10 cellular contexts compared by ENCODE assay signal in the genomic region with DNA sequence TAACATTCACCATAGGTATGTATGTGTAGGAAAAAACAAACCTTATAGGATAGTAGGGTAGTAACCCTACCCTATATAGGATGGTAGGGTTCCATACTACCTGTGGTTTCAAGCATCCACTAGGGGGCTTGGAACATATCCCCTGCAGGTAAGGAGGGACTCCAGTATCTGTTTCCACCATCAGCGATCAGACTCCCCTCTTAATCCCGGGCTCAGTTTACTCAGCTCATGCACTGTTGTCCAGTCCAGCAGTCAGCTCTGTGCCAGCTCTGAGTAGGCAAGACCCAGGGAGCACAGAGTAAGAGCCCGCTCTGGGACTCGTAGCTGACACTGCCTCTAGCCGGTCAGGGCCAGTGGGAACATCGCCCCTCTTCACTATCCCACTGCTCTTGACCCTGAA.
DNase-seq lines count a peak whose midpoint lies in the region; TF ChIP-seq lines count a peak whose summit lies in the region.
"Had no signal": no experiment of that assay in that cellular context is flagged by ENCODE, and none has a peak within 500 bp of the region (broad histone marks: within the 10 kb centered on the region; RNA-seq: fewer than 3 reads in every experiment).

No MANE protein-coding gene starts in this region.

- no peak for TF ChIP-seq POLR2A in lower leg skin (IDR thresholded peaks at IDR 0.05)
- no peak for TF ChIP-seq POLR2A in testis (IDR thresholded peaks at IDR 0.05)

- no peaks in the 10 kb centered on the region for H4K20me1 ChIP-seq in Loucy (ENCODE audit: insufficient read depth, low read length, poor library complexity, severe bottlenecking)

- TF ChIP-seq CTCF in AG09309 (IDR thresholded peaks at IDR 0.05; ENCODE audit: control insufficient read depth, insufficient read depth, low read depth, low read length, missing control alignments) (peak; percentile 24), GM12865 (IDR thresholded peaks at IDR 0.05; ENCODE audit: insufficient read depth, low read depth, low read length, missing control alignments) (peak; percentile 47), Loucy (conservative IDR thresholded peaks at IDR 0.05; ENCODE audit: low read length) (peak; percentile 60), fibroblast of villous mesenchyme (IDR thresholded peaks at IDR 0.05; ENCODE audit: insufficient read depth, low read depth, low read length) (peak; percentile 22), lower leg skin (IDR thresholded peaks at IDR 0.05) (no peak), testis (IDR thresholded peaks at IDR 0.05) (no peak)

- H3K9me2 ChIP-seq in Loucy (replicated peaks; ENCODE audit: low read depth, low read length) = no peaks in the 10 kb centered on the region

- DNase-seq in AG09309 (ENCODE audit: low read depth) (no peak), GM12865 (ENCODE audit: low read depth) (peak; percentile 34), fibroblast of villous mesenchyme (ENCODE audit: low read depth) (no peak), lower leg skin (ENCODE audit: low spot score in 2 of 2) (no peak), testis (no peak), COLO668 (lab: John Stamatoyannopoulos, UW; ENCODE audit: unreplicated experiment) (no peak), superior temporal gyrus (ENCODE audit: extremely low spot score) (no peak)
- DNase-seq: activated gamma-delta T cell had no signal

- no peaks in the 10 kb centered on the region for H3F3A ChIP-seq in Loucy (ENCODE audit: low read depth)

- H3K4me3 ChIP-seq in AG09309 (ENCODE audit: control insufficient read depth, low read depth, low read length) (no peak overlapping the region), GM12865 (ENCODE audit: low read depth, low read length) (no peak overlapping the region), Loucy (ENCODE audit: low read length, poor library complexity, severe bottlenecking) (no peak overlapping the region), fibroblast of villous mesenchyme (ENCODE audit: low read depth, low read length) (no peak overlapping the region), lower leg skin (ENCODE audit: low read depth, poor library complexity, severe bottlenecking) (no peak overlapping the region), testis (no peak overlapping the region)

- no peaks in the 10 kb centered on the region for H3K4me1 ChIP-seq in Loucy (ENCODE audit: insufficient read depth, low read length, poor library complexity, severe bottlenecking)
- H3K4me1 ChIP-seq in testis = no peaks in the 10 kb centered on the region

- intact Hi-C loops in lower leg skin (cut with DNase I; ENCODE audit: low total_unique reads) (no loop called here), testis (cut with DNase I; ENCODE audit: low total_unique reads) (no loop called here)

- H3K79me2 ChIP-seq in Loucy (ENCODE audit: insufficient read depth, low read length) = no peaks in the 10 kb centered on the region

- H2AFZ ChIP-seq in Loucy (ENCODE audit: low read length) = no peak overlapping the region; the same call in 1 of the 2 replicates

- H3K36me3 ChIP-seq in Loucy (ENCODE audit: insufficient read depth, low read length) = no peaks in the 10 kb centered on the region
- no peaks in the 10 kb centered on the region for H3K36me3 ChIP-seq in testis (ENCODE audit: low read depth, missing control alignments)
- H3K36me3 ChIP-seq: neutrophil had no signal

- no peak overlapping the region for H3K9ac ChIP-seq in Loucy (ENCODE audit: low read depth, low read length, poor library complexity, severe bottlenecking)

- H3K9me3 ChIP-seq in Loucy (ENCODE audit: insufficient read depth, low read depth, low read length) (no peaks in the 10 kb centered on the region), testis (no peaks in the 10 kb centered on the region)
- H3K9me3 ChIP-seq: neutrophil had no signal

- H3K27ac ChIP-seq in testis = no peak overlapping the region
- H3K27ac ChIP-seq: neutrophil had no signal

- 62 to 73% methylated on average over 5 to 6 of the region's 6 CpGs for WGBS in lower leg skin, 2 donors
- 78 to 81% methylated on average over 6 of the region's 6 CpGs for WGBS in testis, 2 donors

- H3K4me2 ChIP-seq in Loucy (ENCODE audit: low read depth, low read length, poor library complexity, severe bottlenecking) = no peak overlapping the region

- H3K27me3 ChIP-seq in Loucy (ENCODE audit: insufficient read depth, low read length, poor library complexity, severe bottlenecking) (no peaks in the 10 kb centered on the region), testis (no peaks in the 10 kb centered on the region)
- H3K27me3 ChIP-seq: neutrophil had no signal

Comparison
In these comparisons a context has a peak if more than half of its experiments do, and no peak if none do; other contexts are left out.
1. CTCF ChIP-seq: peak in AG09309 (single experiment), GM12865 (single experiment), Loucy (single experiment) and fibroblast of villous mesenchyme (single experiment); none in lower leg skin (0 of 3) and testis (0 of 3).